Comparison of ENCODE assay signal across 1 cellular context in genomic region chr17:74116087-74116717, GRCh38.
TF ChIP-seq lines count a peak whose summit lies in the region.

No MANE protein-coding gene starts in this region.

TF ChIP-seq in HEK293, 187 proteins besides CTCF, POLR2A, EP300 and RAD21 (continued from another document):
- TF ChIP-seq ZNF530 (tag by site-specific recombination; IDR thresholded peaks at IDR 0.05; ENCODE audit: low read depth) (no peak), ZNF248 (tag by site-specific recombination; IDR thresholded peaks at IDR 0.05) (no peak), KLF1 (tag by site-specific recombination; IDR thresholded peaks at IDR 0.05) (peak; percentile 84), GLIS1 (tag by site-specific recombination; IDR thresholded peaks at IDR 0.05) (peak; percentile 91), ZNF518A (tag by site-specific recombination; conservative IDR thresholded peaks at IDR 0.05; ENCODE audit: low read depth) (0 out of 2 replicates have a peak, but pooled peaks have one; percentile 20), ZBTB20 (tag by site-specific recombination; IDR thresholded peaks at IDR 0.05) (peak; percentile 72), ZSCAN5A (tag by site-specific recombination; IDR thresholded peaks at IDR 0.05) (no peak), GLIS2 (tag by site-specific recombination; IDR thresholded peaks at IDR 0.05) (0 out of 2 replicates have a peak, but pooled peaks have one; percentile 10), SP2 (tag by site-specific recombination; IDR thresholded peaks at IDR 0.05) (peak; percentile 44), SP3 (tag by site-specific recombination; IDR thresholded peaks at IDR 0.05) (peak; percentile 62), ZNF133 (tag by site-specific recombination; IDR thresholded peaks at IDR 0.05) (no peak), PATZ1 (tag by site-specific recombination; IDR thresholded peaks at IDR 0.05) (0 out of 2 replicates have a peak, but pooled peaks have one; percentile 34), EGR2 (tag by site-specific recombination; IDR thresholded peaks at IDR 0.05; ENCODE audit: low read depth) (peak; percentile 97), ZNF24 (tag by site-specific recombination; IDR thresholded peaks at IDR 0.05) (0 out of 2 replicates have a peak, but pooled peaks have one; percentile 20), ZNF416 (tag by site-specific recombination; IDR thresholded peaks at IDR 0.05) (no peak), ZNF660 (tag by site-specific recombination; IDR thresholded peaks at IDR 0.05) (peak; percentile 84), ZIC2 (tag by site-specific recombination; IDR thresholded peaks at IDR 0.05) (peak; percentile 95), ZFHX2 (tag by site-specific recombination; conservative IDR thresholded peaks at IDR 0.05) (peak; percentile 99)
- TF ChIP-seq, protein P1, sequence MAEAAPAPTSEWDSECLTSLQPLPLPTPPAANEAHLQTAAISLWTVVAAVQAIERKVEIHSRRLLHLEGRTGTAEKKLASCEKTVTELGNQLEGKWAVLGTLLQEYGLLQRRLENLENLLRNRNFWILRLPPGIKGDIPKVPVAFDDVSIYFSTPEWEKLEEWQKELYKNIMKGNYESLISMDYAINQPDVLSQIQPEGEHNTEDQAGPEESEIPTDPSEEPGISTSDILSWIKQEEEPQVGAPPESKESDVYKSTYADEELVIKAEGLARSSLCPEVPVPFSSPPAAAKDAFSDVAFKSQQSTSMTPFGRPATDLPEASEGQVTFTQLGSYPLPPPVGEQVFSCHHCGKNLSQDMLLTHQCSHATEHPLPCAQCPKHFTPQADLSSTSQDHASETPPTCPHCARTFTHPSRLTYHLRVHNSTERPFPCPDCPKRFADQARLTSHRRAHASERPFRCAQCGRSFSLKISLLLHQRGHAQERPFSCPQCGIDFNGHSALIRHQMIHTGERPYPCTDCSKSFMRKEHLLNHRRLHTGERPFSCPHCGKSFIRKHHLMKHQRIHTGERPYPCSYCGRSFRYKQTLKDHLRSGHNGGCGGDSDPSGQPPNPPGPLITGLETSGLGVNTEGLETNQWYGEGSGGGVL (tag by site-specific recombination; IDR thresholded peaks at IDR 0.05), result 0 out of 2 replicates have a peak, but pooled peaks have one; percentile 9
- TF ChIP-seq, protein P2, sequence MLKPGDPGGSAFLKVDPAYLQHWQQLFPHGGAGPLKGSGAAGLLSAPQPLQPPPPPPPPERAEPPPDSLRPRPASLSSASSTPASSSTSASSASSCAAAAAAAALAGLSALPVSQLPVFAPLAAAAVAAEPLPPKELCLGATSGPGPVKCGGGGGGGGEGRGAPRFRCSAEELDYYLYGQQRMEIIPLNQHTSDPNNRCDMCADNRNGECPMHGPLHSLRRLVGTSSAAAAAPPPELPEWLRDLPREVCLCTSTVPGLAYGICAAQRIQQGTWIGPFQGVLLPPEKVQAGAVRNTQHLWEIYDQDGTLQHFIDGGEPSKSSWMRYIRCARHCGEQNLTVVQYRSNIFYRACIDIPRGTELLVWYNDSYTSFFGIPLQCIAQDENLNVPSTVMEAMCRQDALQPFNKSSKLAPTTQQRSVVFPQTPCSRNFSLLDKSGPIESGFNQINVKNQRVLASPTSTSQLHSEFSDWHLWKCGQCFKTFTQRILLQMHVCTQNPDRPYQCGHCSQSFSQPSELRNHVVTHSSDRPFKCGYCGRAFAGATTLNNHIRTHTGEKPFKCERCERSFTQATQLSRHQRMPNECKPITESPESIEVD (tag by site-specific recombination; IDR thresholded peaks at IDR 0.05), result peak; percentile 65; the same call in 1 of the 2 replicates
